Comparison of ENCODE assay signal across 8 cellular contexts in the genomic region with DNA sequence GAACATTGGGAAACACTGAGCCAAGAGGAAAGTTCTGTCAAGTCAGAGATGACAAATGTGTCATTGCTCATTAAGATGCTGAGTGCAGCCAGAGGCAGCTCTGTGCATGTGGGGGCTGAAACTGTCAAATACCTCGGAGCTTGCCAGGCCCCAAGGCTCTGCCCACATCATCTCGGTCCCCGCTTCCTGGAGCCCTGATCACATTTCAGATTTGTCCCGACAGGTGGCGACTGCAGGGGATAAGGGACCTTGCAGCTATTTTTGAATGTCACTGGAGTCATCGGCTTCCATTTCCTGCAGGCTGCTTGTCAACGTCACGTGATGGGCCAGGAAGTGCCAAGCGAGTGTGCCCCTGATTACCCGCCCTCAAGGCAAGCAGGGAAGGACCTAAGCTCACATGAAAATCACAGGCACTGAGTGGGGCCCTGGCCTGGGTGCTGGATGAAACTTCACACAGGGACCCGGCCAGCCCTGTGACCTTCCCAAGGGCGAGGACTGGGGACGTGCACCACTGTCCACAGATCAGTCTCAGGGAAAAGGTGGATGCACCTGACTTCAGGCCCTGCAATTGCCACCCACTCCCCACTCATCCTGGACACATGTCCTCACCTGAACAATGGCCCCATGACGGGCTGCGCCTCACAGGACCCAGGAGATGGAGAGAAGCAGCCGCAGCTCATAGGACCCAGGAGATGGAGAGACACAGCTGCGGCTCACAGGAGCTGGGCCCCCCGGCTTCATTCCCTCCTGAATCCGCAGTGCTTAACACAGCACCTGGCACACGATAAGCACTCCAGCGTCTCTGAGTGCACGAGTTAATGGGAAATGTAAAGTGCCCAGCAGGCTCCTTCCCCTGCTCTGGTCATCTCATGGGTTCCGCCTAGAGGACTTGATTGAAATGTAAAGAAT.
A peak's percentile ranks its signal among the peaks of the same experiment; 100 is the strongest.
DNase-seq lines count a peak whose midpoint lies in the region; ATAC-seq, FAIRE-seq and TF ChIP-seq lines count a peak whose summit lies in the region.

No MANE protein-coding gene starts in this region.

- no peak for FAIRE-seq in kidney (lab: Jason Lieb, UNC)

- no peaks in the 10 kb centered on the region for H3K27me3 ChIP-seq in spleen (replicated peaks in 1 of 7)

- H3K4me3 ChIP-seq in spleen (no peak overlapping the region), kidney (ENCODE audit: low read length in 2 of 2) (no peak overlapping the region)

- TF ChIP-seq CTCF in spleen (IDR thresholded peaks at IDR 0.05 in 8 of 11, conservative IDR thresholded peaks at IDR 0.05 in 3 of 11) (peak in 7 of 11 experiments; percentile 27 to 52 (median 31)), kidney (IDR thresholded peaks at IDR 0.05; ENCODE audit: borderline replicate concordance, extremely low read depth, insufficient read depth) (no peak)

- DNase-seq in HuH-7 (ENCODE audit: low spot score) (peak; percentile 59), spleen (peak; percentile 86), HuH-7.5 (ENCODE audit: low spot score) (no peak), kidney (no peak)
- peak; percentile 91 for DNase-seq in activated CD4-positive, alpha-beta T cell treated with anti-CD3 and anti-CD28 coated beads, Interleukin-2, amount 10 ng/mL, durations not matched to agents 24 days and 14 days
- DNase-seq in effector CD4-positive, alpha-beta T cell, result peak; percentile 71

- H3K9me3 ChIP-seq in spleen (no peaks in the 10 kb centered on the region), kidney (ENCODE audit: control insufficient read depth in 1 of 2, low read length in 2 of 2) (no peaks in the 10 kb centered on the region)

- peaks cover 79% of the 10 kb centered on the region for H3K36me3 Mint-ChIP-seq in activated CD4-positive, alpha-beta T cell treated with anti-CD3 and anti-CD28 coated beads, Interleukin-2, amount 10 ng/mL, durations not matched to agents 24 days and 14 days (ENCODE audit: low read depth)

- no peak for TF ChIP-seq POLR2A in spleen (IDR thresholded peaks at IDR 0.05)

- peak overlapping the region; percentile 32 for H3K4me3 Mint-ChIP-seq in activated CD4-positive, alpha-beta T cell treated with anti-CD3 and anti-CD28 coated beads, Interleukin-2, amount 10 ng/mL, durations not matched to agents 24 days and 14 days

- H3K4me1 Mint-ChIP-seq in activated CD4-positive, alpha-beta T cell treated with anti-CD3 and anti-CD28 coated beads, Interleukin-2, amount 10 ng/mL, durations not matched to agents 24 days and 14 days, result peaks cover 45% of the 10 kb centered on the region

- peaks cover 0 to 100% (median 38%) of the 10 kb centered on the region in 6 donors for H3K36me3 ChIP-seq in spleen
- H3K36me3 ChIP-seq in kidney (ENCODE audit: control insufficient read depth in 1 of 2, insufficient read depth in 2 of 2, low read length in 2 of 2), result peaks cover 3 to 12% of the 10 kb centered on the region in 2 donors

- peak overlapping the region; percentile 75 for H3K27ac Mint-ChIP-seq in activated CD4-positive, alpha-beta T cell treated with anti-CD3 and anti-CD28 coated beads, Interleukin-2, amount 10 ng/mL, durations not matched to agents 24 days and 14 days

- no peaks in the 10 kb centered on the region for H3K9me3 Mint-ChIP-seq in activated CD4-positive, alpha-beta T cell treated with anti-CD3 and anti-CD28 coated beads, Interleukin-2, amount 10 ng/mL, durations not matched to agents 24 days and 14 days

- H3K27me3 Mint-ChIP-seq in activated CD4-positive, alpha-beta T cell treated with anti-CD3 and anti-CD28 coated beads, Interleukin-2, amount 10 ng/mL, durations not matched to agents 24 days and 14 days, result no peaks in the 10 kb centered on the region

- no peak overlapping the region for H3K9ac ChIP-seq in kidney (ENCODE audit: low read length in 2 of 2)

- H3K4me1 ChIP-seq in spleen (peaks cover 11 to 61% (median 28%) of the 10 kb centered on the region in 6 donors), kidney (ENCODE audit: control insufficient read depth in 1 of 2, insufficient read depth in 1 of 2, low read depth in 1 of 2, low read length in 2 of 2) (no peaks in the 10 kb centered on the region)

- intact Hi-C loops in activated CD4-positive, alpha-beta T cell treated with anti-CD3 and anti-CD28 coated beads, Interleukin-2, amount 10 ng/mL, durations not matched to agents 24 days and 14 days (cut with micrococcal nuclease), result loop anchor here (1.0 to 2.0 kb wide), 2 partner anchors 68 to 106 kb away; no protein-coding TSS in a partner anchor
- intact Hi-C loops in spleen (cut with DNase I; ENCODE audit: low total_unique reads) (loop anchor here (10.0 kb wide), 1 partner anchor 108 kb away; no protein-coding TSS in a partner anchor), kidney (cut with DNase I) (no loop called here)

- 45 to 57% (median 54%) methylated on average over 21 to 23 of the region's 23 CpGs for WGBS in spleen, 5 donors

- H3K27ac ChIP-seq in spleen (peak overlapping the region in 4 of 8 donors; percentile 16 to 76 (median 49)), kidney (ENCODE audit: low read depth in 2 of 2, low read length in 2 of 2) (no peak overlapping the region)

- no peak for ATAC-seq in GM19467 (IDR thresholded peaks at IDR 0.05; ENCODE audit: unreplicated experiment)
- no peak for ATAC-seq in GM21526 (IDR thresholded peaks at IDR 0.05; ENCODE audit: low FRiP score, unreplicated experiment)

Comparison
In these comparisons a context has a peak if more than half of its experiments do, and no peak if none do; other contexts are left out.
1. DNase-seq: peak in HuH-7 (single experiment), activated CD4-positive, alpha-beta T cell treated with anti-CD3 and anti-CD28 coated beads, Interleukin-2, amount 10 ng/mL, durations not matched to agents 24 days and 14 days (single experiment), effector CD4-positive, alpha-beta T cell (single experiment) and spleen (single experiment); none in HuH-7.5 (single experiment) and kidney (single experiment).